22 cellular contexts compared by ENCODE assay signal in the genomic region with DNA sequence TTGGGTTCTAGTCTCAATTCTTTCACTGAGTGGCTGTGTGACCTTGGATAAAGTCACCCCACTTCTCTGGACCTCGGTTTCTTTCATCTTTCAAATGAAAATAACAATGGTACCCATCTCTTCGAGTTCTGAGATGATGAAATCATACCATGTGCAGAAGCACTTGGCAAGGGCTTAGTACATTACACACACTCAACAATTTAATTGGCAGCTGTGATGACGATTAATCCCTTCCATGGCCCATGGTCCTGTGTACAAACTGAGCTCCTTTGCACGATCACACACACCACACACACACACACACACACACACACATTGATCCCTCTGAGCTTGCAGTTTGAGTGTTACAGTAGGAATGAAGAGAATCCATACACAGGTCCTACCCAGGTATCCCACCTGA.
"Had no signal": no experiment of that assay in that cellular context is flagged by ENCODE, and none has a peak within 500 bp of the region (broad histone marks: within the 10 kb centered on the region; RNA-seq: fewer than 3 reads in every experiment).

No MANE protein-coding gene starts in this region.

- H3K4me1 ChIP-seq: esophagus muscularis mucosa, left lung, tibial nerve had no signal

- H3K4me1 Mint-ChIP-seq: activated CD4-positive, alpha-beta T cell treated with anti-CD3 and anti-CD28 coated beads, Interleukin-2, amount 10 ng/mL, durations not matched to agents 24 days and 14 days had no signal

- H3K36me3 Mint-ChIP-seq: activated naive CD8-positive, alpha-beta T cell treated with anti-CD3 and anti-CD28 coated beads, Interleukin-2, amount 10 ng/mL, durations not matched to agents 7 days and 5 days had no signal

- H3K27ac Mint-ChIP-seq: activated CD4-positive, alpha-beta T cell treated with anti-CD3 and anti-CD28 coated beads, Interleukin-2, amount 10 ng/mL, durations not matched to agents 24 days and 14 days; activated CD8-positive, alpha-beta T cell treated with anti-CD3 and anti-CD28 coated beads, Interleukin-2, amount 10 ng/mL, durations not matched to agents 7 days and 5 days; activated naive CD8-positive, alpha-beta T cell treated with anti-CD3 and anti-CD28 coated beads, Interleukin-2, amount 10 ng/mL, durations not matched to agents 7 days and 5 days; activated T-cell treated with anti-CD3 and anti-CD28 coated beads, Interleukin-2, amount 50 U/mL, for 24 hours; activated T-helper 2 cell treated with anti-CD3 and anti-CD28 coated beads, Interferon-gamma antibody, Interleukin-2, Interleukin-4, amounts not matched to agents 10 μg/mL and 5 μg/mL and 100 μg/mL, durations not matched to agents 14 hours and 24 hours and 36 hours had no signal

- H3K4me3 ChIP-seq: cardiac muscle cell, esophagus muscularis mucosa, gastrocnemius medialis, heart left ventricle, left lung, tibial nerve had no signal

- H3K27ac ChIP-seq: cardiac muscle cell, esophagus muscularis mucosa, gastrocnemius medialis, heart left ventricle, left lung, tibial nerve had no signal

- DNase-seq: activated CD4-positive, alpha-beta T cell treated with anti-CD3 and anti-CD28 coated beads, Interleukin-2, amount 10 ng/mL, durations not matched to agents 24 days and 14 days; activated CD8-positive, alpha-beta T cell treated with anti-CD3 and anti-CD28 coated beads, Interleukin-2, amount 10 ng/mL, durations not matched to agents 7 days and 5 days; activated naive CD4-positive, alpha-beta T cell treated with Interleukin-2 at 50 U/mL for 16 hours; activated naive CD8-positive, alpha-beta T cell treated with anti-CD3 and anti-CD28 coated beads, Interleukin-2, amount 10 ng/mL, durations not matched to agents 7 days and 5 days; activated T-cell treated with anti-CD3 and anti-CD28 coated beads, Interleukin-2, amount 50 U/mL, for 24 hours; amygdala; dermis blood vessel endothelial cell; effector memory CD4-positive, alpha-beta T cell; gastrocnemius medialis; heart left ventricle; kidney; left lung; occipital lobe; posterior cingulate gyrus; stimulated activated CD4-positive, alpha-beta T cell treated with anti-CD3 and anti-CD28 coated beads, Interleukin-2, amount 100 ng/mL, for 24 hours; stimulated activated naive CD8-positive, alpha-beta T cell treated with anti-CD3 and anti-CD28 coated beads, Interleukin-15, Interleukin-2, amounts not matched to agents 100 U/mL and 50 U/mL, for 24 hours; substantia nigra had no signal

- H3K9me3 Mint-ChIP-seq: activated CD4-positive, alpha-beta T cell treated with anti-CD3 and anti-CD28 coated beads, Interleukin-2, amount 10 ng/mL, durations not matched to agents 24 days and 14 days; activated naive CD8-positive, alpha-beta T cell treated with anti-CD3 and anti-CD28 coated beads, Interleukin-2, amount 10 ng/mL, durations not matched to agents 7 days and 5 days; activated T-cell treated with anti-CD3 and anti-CD28 coated beads, Interleukin-2, amount 50 U/mL, for 24 hours; activated T-helper 2 cell treated with anti-CD3 and anti-CD28 coated beads, Interferon-gamma antibody, Interleukin-2, Interleukin-4, amounts not matched to agents 10 μg/mL and 5 μg/mL and 100 μg/mL, durations not matched to agents 14 hours and 24 hours and 36 hours had no signal

- H3K9me3 ChIP-seq: esophagus muscularis mucosa, gastrocnemius medialis, heart left ventricle, left lung, tibial nerve had no signal

- FAIRE-seq: endothelial cell of umbilical vein, kidney had no signal

- H3K4me3 Mint-ChIP-seq: activated CD4-positive, alpha-beta T cell treated with anti-CD3 and anti-CD28 coated beads, Interleukin-2, amount 10 ng/mL, durations not matched to agents 24 days and 14 days; activated CD8-positive, alpha-beta T cell treated with anti-CD3 and anti-CD28 coated beads, Interleukin-2, amount 10 ng/mL, durations not matched to agents 7 days and 5 days; activated naive CD8-positive, alpha-beta T cell treated with anti-CD3 and anti-CD28 coated beads, Interleukin-2, amount 10 ng/mL, durations not matched to agents 7 days and 5 days; activated T-cell treated with anti-CD3 and anti-CD28 coated beads, Interleukin-2, amount 50 U/mL, for 24 hours had no signal

- H3K36me3 ChIP-seq: cardiac muscle cell, esophagus muscularis mucosa, gastrocnemius medialis, heart left ventricle, left lung, tibial nerve had no signal

- ATAC-seq: activated CD8-positive, alpha-beta T cell treated with anti-CD3 and anti-CD28 coated beads, Interleukin-2, amount 10 ng/mL, durations not matched to agents 7 days and 5 days; gastrocnemius medialis; heart left ventricle; left lung; stimulated activated naive CD8-positive, alpha-beta T cell treated with anti-CD3 and anti-CD28 coated beads, Interleukin-15, Interleukin-2, amounts not matched to agents 100 U/mL and 50 U/mL, for 24 hours had no signal

- H3K27me3 ChIP-seq: cardiac muscle cell, gastrocnemius medialis, tibial nerve had no signal
